ENCODE assay signal across 1 cellular context in genomic region chr6:10510592-10511367, GRCh38.
TF ChIP-seq lines count a peak whose summit lies in the region.

No MANE protein-coding gene starts in this region.

TF ChIP-seq in HepG2, 621 proteins besides CTCF, POLR2A, EP300 and RAD21 (continued from another document and continues in another):
- TF ChIP-seq, protein P1, sequence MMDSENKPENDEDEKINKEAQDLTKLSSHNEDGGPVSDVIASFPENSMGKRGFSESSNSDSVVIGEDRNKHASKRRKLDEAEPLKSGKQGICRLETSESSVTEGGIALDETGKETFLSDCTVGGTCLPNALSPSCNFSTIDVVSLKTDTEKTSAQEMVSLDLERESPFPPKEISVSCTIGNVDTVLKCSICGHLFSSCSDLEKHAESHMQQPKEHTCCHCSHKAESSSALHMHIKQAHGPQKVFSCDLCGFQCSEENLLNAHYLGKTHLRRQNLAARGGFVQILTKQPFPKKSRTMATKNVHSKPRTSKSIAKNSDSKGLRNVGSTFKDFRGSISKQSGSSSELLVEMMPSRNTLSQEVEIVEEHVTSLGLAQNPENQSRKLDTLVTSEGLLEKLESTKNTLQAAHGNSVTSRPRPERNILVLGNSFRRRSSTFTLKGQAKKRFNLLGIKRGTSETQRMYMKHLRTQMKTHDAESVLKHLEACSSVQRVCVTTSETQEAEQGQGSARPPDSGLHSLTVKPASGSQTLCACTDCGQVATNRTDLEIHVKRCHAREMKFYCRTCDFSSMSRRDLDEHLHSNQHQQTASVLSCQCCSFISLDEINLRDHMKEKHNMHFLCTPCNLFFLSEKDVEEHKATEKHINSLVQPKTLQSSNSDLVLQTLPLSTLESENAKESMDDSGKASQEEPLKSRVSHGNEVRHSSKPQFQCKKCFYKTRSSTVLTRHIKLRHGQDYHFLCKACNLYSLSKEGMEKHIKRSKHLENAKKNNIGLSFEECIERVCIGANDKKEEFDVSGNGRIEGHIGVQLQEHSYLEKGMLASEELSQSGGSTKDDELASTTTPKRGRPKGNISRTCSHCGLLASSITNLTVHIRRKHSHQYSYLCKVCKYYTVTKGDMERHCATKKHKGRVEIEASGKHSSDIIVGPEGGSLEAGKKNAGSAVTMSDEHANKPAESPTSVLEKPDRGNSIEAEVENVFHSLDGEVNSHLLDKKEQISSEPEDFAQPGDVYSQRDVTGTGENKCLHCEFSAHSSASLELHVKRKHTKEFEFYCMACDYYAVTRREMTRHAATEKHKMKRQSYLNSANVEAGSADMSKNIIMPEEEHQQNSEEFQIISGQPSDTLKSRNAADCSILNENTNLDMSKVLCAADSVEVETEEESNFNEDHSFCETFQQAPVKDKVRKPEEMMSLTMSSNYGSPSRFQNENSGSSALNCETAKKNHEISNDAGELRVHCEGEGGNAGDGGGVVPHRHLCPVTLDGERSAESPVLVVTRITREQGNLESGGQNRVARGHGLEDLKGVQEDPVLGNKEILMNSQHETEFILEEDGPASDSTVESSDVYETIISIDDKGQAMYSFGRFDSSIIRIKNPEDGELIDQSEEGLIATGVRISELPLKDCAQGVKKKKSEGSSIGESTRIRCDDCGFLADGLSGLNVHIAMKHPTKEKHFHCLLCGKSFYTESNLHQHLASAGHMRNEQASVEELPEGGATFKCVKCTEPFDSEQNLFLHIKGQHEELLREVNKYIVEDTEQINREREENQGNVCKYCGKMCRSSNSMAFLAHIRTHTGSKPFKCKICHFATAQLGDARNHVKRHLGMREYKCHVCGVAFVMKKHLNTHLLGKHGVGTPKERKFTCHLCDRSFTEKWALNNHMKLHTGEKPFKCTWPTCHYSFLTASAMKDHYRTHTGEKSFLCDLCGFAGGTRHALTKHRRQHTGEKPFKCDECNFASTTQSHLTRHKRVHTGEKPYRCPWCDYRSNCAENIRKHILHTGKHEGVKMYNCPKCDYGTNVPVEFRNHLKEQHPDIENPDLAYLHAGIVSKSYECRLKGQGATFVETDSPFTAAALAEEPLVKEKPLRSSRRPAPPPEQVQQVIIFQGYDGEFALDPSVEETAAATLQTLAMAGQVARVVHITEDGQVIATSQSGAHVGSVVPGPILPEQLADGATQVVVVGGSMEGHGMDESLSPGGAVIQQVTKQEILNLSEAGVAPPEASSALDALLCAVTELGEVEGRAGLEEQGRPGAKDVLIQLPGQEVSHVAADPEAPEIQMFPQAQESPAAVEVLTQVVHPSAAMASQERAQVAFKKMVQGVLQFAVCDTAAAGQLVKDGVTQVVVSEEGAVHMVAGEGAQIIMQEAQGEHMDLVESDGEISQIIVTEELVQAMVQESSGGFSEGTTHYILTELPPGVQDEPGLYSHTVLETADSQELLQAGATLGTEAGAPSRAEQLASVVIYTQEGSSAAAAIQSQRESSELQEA (CRISPR knock-in tag; IDR thresholded peaks at IDR 0.05; ENCODE audit: not compliant biosample characterization), result no peak
- no peak for TF ChIP-seq PHF5A (CRISPR knock-in tag; IDR thresholded peaks at IDR 0.05; ENCODE audit: low read depth, unreplicated experiment)
- TF ChIP-seq, protein P2, sequence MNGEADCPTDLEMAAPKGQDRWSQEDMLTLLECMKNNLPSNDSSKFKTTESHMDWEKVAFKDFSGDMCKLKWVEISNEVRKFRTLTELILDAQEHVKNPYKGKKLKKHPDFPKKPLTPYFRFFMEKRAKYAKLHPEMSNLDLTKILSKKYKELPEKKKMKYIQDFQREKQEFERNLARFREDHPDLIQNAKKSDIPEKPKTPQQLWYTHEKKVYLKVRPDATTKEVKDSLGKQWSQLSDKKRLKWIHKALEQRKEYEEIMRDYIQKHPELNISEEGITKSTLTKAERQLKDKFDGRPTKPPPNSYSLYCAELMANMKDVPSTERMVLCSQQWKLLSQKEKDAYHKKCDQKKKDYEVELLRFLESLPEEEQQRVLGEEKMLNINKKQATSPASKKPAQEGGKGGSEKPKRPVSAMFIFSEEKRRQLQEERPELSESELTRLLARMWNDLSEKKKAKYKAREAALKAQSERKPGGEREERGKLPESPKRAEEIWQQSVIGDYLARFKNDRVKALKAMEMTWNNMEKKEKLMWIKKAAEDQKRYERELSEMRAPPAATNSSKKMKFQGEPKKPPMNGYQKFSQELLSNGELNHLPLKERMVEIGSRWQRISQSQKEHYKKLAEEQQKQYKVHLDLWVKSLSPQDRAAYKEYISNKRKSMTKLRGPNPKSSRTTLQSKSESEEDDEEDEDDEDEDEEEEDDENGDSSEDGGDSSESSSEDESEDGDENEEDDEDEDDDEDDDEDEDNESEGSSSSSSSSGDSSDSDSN (CRISPR knock-in tag; IDR thresholded peaks at IDR 0.05), result 0 out of 2 replicates have a peak, but pooled peaks have one; percentile 37
- no peak for TF ChIP-seq NR2F6 (IDR thresholded peaks at IDR 0.05)
- TF ChIP-seq NR2F6 (CRISPR knock-in tag; IDR thresholded peaks at IDR 0.05), result peak; percentile 49; the same call in 1 of the 2 replicates
- TF ChIP-seq ZNF691 (CRISPR knock-in tag; IDR thresholded peaks at IDR 0.05; ENCODE audit: borderline replicate concordance, low read depth), result peak; percentile 45; the same call in 1 of the 2 replicates
- no peak for TF ChIP-seq ZNF883 (CRISPR knock-in tag; IDR thresholded peaks at IDR 0.05; ENCODE audit: not compliant biosample characterization)
- peak; percentile 54 for TF ChIP-seq THAP11 (CRISPR knock-in tag; IDR thresholded peaks at IDR 0.05)
- 0 out of 2 replicates have a peak, but pooled peaks have one; percentile 35 for TF ChIP-seq ZNF232 (CRISPR knock-in tag; IDR thresholded peaks at IDR 0.05; ENCODE audit: borderline replicate concordance)
- no peak for TF ChIP-seq KLF6 (CRISPR knock-in tag; IDR thresholded peaks at IDR 0.05)
- TF ChIP-seq ZNF543 (CRISPR knock-in tag; IDR thresholded peaks at IDR 0.05), result no peak
- TF ChIP-seq ZBTB26 (CRISPR knock-in tag; IDR thresholded peaks at IDR 0.05; ENCODE audit: borderline replicate concordance), result no peak
- 0 out of 2 replicates have a peak, but pooled peaks have one; percentile 11 for TF ChIP-seq NFE2L2 (IDR thresholded peaks at IDR 0.05; ENCODE audit: low read length)
- TF ChIP-seq, protein P3, sequence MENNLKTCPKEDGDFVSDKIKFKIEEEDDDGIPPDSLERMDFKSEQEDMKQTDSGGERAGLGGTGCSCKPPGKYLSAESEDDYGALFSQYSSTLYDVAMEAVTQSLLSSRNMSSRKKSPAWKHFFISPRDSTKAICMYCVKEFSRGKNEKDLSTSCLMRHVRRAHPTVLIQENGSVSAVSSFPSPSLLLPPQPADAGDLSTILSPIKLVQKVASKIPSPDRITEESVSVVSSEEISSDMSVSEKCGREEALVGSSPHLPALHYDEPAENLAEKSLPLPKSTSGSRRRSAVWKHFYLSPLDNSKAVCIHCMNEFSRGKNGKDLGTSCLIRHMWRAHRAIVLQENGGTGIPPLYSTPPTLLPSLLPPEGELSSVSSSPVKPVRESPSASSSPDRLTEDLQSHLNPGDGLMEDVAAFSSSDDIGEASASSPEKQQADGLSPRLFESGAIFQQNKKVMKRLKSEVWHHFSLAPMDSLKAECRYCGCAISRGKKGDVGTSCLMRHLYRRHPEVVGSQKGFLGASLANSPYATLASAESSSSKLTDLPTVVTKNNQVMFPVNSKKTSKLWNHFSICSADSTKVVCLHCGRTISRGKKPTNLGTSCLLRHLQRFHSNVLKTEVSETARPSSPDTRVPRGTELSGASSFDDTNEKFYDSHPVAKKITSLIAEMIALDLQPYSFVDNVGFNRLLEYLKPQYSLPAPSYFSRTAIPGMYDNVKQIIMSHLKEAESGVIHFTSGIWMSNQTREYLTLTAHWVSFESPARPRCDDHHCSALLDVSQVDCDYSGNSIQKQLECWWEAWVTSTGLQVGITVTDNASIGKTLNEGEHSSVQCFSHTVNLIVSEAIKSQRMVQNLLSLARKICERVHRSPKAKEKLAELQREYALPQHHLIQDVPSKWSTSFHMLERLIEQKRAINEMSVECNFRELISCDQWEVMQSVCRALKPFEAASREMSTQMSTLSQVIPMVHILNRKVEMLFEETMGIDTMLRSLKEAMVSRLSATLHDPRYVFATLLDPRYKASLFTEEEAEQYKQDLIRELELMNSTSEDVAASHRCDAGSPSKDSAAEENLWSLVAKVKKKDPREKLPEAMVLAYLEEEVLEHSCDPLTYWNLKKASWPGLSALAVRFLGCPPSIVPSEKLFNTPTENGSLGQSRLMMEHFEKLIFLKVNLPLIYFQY (CRISPR knock-in tag; IDR thresholded peaks at IDR 0.05; ENCODE audit: borderline replicate concordance), result 0 out of 2 replicates have a peak, but pooled peaks have one; percentile 70
- TF ChIP-seq DNMT3B (CRISPR knock-in tag; conservative IDR thresholded peaks at IDR 0.05), result peak; percentile 60; the same call in 1 of the 2 replicates
- no peak for TF ChIP-seq ZBTB21 (CRISPR knock-in tag; IDR thresholded peaks at IDR 0.05)
- TF ChIP-seq ELF3 (CRISPR knock-in tag; IDR thresholded peaks at IDR 0.05), result 0 out of 2 replicates have a peak, but pooled peaks have one; percentile 38
- peak; percentile 8; the same call in 1 of the 2 replicates for TF ChIP-seq MAFF (IDR thresholded peaks at IDR 0.05; ENCODE audit: low read depth, low read length)
- peak in 1 of 2 experiments; percentile 25; a peak in 1 of 4 replicates for TF ChIP-seq NR2F1 (CRISPR knock-in tag; IDR thresholded peaks at IDR 0.05)
- peak; percentile 40; the same call in 1 of the 2 replicates for TF ChIP-seq ZNF580 (CRISPR knock-in tag; IDR thresholded peaks at IDR 0.05; ENCODE audit: borderline replicate concordance, low read depth)
- TF ChIP-seq ZNF781 (CRISPR knock-in tag; IDR thresholded peaks at IDR 0.05; ENCODE audit: borderline replicate concordance, not compliant biosample characterization), result peak; percentile 38
- peak; percentile 58; the same call in 1 of the 2 replicates for TF ChIP-seq REPIN1 (CRISPR knock-in tag; IDR thresholded peaks at IDR 0.05; ENCODE audit: borderline replicate concordance, low read depth)
- TF ChIP-seq, protein P4, sequence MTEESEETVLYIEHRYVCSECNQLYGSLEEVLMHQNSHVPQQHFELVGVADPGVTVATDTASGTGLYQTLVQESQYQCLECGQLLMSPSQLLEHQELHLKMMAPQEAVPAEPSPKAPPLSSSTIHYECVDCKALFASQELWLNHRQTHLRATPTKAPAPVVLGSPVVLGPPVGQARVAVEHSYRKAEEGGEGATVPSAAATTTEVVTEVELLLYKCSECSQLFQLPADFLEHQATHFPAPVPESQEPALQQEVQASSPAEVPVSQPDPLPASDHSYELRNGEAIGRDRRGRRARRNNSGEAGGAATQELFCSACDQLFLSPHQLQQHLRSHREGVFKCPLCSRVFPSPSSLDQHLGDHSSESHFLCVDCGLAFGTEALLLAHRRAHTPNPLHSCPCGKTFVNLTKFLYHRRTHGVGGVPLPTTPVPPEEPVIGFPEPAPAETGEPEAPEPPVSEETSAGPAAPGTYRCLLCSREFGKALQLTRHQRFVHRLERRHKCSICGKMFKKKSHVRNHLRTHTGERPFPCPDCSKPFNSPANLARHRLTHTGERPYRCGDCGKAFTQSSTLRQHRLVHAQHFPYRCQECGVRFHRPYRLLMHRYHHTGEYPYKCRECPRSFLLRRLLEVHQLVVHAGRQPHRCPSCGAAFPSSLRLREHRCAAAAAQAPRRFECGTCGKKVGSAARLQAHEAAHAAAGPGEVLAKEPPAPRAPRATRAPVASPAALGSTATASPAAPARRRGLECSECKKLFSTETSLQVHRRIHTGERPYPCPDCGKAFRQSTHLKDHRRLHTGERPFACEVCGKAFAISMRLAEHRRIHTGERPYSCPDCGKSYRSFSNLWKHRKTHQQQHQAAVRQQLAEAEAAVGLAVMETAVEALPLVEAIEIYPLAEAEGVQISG (CRISPR knock-in tag; IDR thresholded peaks at IDR 0.05), result peak; percentile 52; the same call in 1 of the 2 replicates
- peak; percentile 47; the same call in 1 of the 2 replicates for TF ChIP-seq ZNF547 (CRISPR knock-in tag; IDR thresholded peaks at IDR 0.05)
- TF ChIP-seq ZNF362 (CRISPR knock-in tag; IDR thresholded peaks at IDR 0.05; ENCODE audit: borderline replicate concordance), result peak; percentile 98
- TF ChIP-seq, protein P5, sequence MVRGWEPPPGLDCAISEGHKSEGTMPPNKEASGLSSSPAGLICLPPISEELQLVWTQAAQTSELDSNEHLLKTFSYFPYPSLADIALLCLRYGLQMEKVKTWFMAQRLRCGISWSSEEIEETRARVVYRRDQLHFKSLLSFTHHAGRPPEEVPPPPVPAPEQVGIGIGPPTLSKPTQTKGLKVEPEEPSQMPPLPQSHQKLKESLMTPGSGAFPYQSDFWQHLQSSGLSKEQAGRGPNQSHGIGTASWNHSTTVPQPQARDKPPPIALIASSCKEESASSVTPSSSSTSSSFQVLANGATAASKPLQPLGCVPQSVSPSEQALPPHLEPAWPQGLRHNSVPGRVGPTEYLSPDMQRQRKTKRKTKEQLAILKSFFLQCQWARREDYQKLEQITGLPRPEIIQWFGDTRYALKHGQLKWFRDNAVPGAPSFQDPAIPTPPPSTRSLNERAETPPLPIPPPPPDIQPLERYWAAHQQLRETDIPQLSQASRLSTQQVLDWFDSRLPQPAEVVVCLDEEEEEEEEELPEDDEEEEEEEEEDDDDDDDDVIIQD (CRISPR knock-in tag; IDR thresholded peaks at IDR 0.05; ENCODE audit: low read depth), result peak; percentile 47; the same call in 1 of the 2 replicates
